ENCODE assay signal across 1 cellular context in the genomic region with DNA sequence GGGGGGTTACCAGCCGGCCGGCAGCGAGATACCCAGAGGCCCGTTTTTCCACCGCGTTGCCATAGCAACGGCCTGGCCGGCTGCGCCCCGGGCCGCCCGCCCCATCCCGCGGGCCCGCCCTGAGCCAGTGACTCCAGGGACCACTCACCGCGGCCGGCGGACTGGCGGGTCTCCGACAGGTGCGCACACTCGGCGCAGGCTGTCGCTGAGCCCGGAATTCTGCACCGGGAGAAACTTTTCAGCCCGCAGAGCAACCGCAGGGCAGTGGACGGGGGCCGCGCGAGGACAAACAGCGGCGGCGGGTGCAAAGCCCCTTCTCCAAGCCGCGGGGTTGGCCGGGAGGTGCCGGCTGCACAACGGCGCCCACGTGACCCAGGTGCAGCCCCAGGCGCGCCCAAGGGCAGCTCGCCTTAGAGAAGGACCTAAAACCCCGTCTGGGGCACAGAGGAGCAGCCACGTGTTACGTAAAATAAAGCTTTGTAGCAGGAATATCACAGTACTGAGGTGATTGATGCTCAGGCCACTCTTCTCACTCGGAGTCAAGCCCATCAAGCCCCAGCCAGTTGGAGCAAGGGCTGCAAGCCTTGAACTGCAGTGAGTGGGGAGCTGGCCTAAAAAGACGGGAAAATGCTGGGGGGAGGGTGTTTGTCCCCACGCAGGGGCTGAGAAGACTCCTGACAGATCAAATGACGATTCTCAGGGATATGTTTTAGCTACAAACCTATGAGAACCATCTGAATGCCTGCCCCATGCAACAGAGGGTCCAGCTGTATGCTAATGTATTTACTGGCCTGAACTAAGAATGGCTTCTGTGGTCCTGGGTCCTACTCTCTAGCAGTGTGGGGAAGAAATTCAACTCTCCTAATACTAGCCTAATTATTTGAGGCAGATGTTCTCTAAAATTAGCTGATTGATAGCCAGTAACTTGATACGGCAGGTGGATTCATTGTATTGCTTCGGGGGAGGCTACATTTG.
TF ChIP-seq lines count a peak whose summit lies in the region.

A gene (minus strand): TSS at position 294 of the 975 bp plus-strand sequence. CDS start 119,323 bp downstream, outside the sequence.

TF ChIP-seq in WTC11, 78 proteins besides CTCF, POLR2A, EP300 and RAD21 (continued from another document and continues in another):
- TF ChIP-seq, protein P1, sequence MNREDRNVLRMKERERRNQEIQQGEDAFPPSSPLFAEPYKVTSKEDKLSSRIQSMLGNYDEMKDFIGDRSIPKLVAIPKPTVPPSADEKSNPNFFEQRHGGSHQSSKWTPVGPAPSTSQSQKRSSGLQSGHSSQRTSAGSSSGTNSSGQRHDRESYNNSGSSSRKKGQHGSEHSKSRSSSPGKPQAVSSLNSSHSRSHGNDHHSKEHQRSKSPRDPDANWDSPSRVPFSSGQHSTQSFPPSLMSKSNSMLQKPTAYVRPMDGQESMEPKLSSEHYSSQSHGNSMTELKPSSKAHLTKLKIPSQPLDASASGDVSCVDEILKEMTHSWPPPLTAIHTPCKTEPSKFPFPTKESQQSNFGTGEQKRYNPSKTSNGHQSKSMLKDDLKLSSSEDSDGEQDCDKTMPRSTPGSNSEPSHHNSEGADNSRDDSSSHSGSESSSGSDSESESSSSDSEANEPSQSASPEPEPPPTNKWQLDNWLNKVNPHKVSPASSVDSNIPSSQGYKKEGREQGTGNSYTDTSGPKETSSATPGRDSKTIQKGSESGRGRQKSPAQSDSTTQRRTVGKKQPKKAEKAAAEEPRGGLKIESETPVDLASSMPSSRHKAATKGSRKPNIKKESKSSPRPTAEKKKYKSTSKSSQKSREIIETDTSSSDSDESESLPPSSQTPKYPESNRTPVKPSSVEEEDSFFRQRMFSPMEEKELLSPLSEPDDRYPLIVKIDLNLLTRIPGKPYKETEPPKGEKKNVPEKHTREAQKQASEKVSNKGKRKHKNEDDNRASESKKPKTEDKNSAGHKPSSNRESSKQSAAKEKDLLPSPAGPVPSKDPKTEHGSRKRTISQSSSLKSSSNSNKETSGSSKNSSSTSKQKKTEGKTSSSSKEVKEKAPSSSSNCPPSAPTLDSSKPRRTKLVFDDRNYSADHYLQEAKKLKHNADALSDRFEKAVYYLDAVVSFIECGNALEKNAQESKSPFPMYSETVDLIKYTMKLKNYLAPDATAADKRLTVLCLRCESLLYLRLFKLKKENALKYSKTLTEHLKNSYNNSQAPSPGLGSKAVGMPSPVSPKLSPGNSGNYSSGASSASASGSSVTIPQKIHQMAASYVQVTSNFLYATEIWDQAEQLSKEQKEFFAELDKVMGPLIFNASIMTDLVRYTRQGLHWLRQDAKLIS (CRISPR knock-in tag; IDR thresholded peaks at IDR 0.05; ENCODE audit: borderline replicate concordance) = peak; percentile 75; the same call in 1 of the 2 replicates
- TF ChIP-seq JAZF1 (CRISPR knock-in tag; IDR thresholded peaks at IDR 0.05) (no peak), SMAD3 (CRISPR knock-in tag; IDR thresholded peaks at IDR 0.05; ENCODE audit: borderline replicate concordance) (0 out of 2 replicates have a peak, but pooled peaks have one; percentile 5), CREM (CRISPR knock-in tag; IDR thresholded peaks at IDR 0.05) (no peak), FOXJ3 (CRISPR knock-in tag; IDR thresholded peaks at IDR 0.05; ENCODE audit: borderline replicate concordance) (no peak), OVOL2 (CRISPR knock-in tag; IDR thresholded peaks at IDR 0.05; ENCODE audit: borderline replicate concordance) (no peak), FOXK1 (CRISPR knock-in tag; IDR thresholded peaks at IDR 0.05) (peak; percentile 82), PRRX2 (CRISPR knock-in tag; IDR thresholded peaks at IDR 0.05) (no peak), NFATC4 (CRISPR knock-in tag; IDR thresholded peaks at IDR 0.05) (no peak), ATF1 (CRISPR knock-in tag; IDR thresholded peaks at IDR 0.05) (no peak), ETV6 (CRISPR knock-in tag; IDR thresholded peaks at IDR 0.05) (peak; percentile 69), SMAD4 (CRISPR knock-in tag; IDR thresholded peaks at IDR 0.05) (no peak), CREB1 (CRISPR knock-in tag; IDR thresholded peaks at IDR 0.05) (0 out of 2 replicates have a peak, but pooled peaks have one; percentile 60), ELF4 (CRISPR knock-in tag; IDR thresholded peaks at IDR 0.05; ENCODE audit: low read depth) (0 out of 2 replicates have a peak, but pooled peaks have one; percentile 30), GRHL2 (CRISPR knock-in tag; IDR thresholded peaks at IDR 0.05; ENCODE audit: insufficient replicate concordance, severe bottlenecking) (no peak), SOX15 (CRISPR knock-in tag; IDR thresholded peaks at IDR 0.05) (no peak), NFYB (CRISPR knock-in tag; conservative IDR thresholded peaks at IDR 0.05; ENCODE audit: low read depth) (no peak), GTF2I (CRISPR knock-in tag; conservative IDR thresholded peaks at IDR 0.05) (no peak), NR3C1 (CRISPR knock-in tag; conservative IDR thresholded peaks at IDR 0.05; ENCODE audit: low read depth) (no peak), CBFB (CRISPR knock-in tag; IDR thresholded peaks at IDR 0.05; ENCODE audit: low read depth) (no peak), RELA (CRISPR knock-in tag; IDR thresholded peaks at IDR 0.05; ENCODE audit: borderline replicate concordance) (no peak), JUN (CRISPR knock-in tag; IDR thresholded peaks at IDR 0.05) (no peak), ZNF416 (CRISPR knock-in tag; IDR thresholded peaks at IDR 0.05) (no peak), MXD4 (CRISPR knock-in tag; IDR thresholded peaks at IDR 0.05; ENCODE audit: borderline replicate concordance) (no peak), TEAD4 (CRISPR knock-in tag; IDR thresholded peaks at IDR 0.05) (no peak), ZNF219 (CRISPR knock-in tag; IDR thresholded peaks at IDR 0.05; ENCODE audit: borderline replicate concordance) (no peak)
- TF ChIP-seq, protein P2, sequence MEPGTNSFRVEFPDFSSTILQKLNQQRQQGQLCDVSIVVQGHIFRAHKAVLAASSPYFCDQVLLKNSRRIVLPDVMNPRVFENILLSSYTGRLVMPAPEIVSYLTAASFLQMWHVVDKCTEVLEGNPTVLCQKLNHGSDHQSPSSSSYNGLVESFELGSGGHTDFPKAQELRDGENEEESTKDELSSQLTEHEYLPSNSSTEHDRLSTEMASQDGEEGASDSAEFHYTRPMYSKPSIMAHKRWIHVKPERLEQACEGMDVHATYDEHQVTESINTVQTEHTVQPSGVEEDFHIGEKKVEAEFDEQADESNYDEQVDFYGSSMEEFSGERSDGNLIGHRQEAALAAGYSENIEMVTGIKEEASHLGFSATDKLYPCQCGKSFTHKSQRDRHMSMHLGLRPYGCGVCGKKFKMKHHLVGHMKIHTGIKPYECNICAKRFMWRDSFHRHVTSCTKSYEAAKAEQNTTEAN (CRISPR knock-in tag; IDR thresholded peaks at IDR 0.05) = 0 out of 2 replicates have a peak, but pooled peaks have one; percentile 58
- TF ChIP-seq, protein P3, sequence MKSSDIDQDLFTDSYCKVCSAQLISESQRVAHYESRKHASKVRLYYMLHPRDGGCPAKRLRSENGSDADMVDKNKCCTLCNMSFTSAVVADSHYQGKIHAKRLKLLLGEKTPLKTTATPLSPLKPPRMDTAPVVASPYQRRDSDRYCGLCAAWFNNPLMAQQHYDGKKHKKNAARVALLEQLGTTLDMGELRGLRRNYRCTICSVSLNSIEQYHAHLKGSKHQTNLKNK (CRISPR knock-in tag; IDR thresholded peaks at IDR 0.05) = no peak
- TF ChIP-seq, protein P4, sequence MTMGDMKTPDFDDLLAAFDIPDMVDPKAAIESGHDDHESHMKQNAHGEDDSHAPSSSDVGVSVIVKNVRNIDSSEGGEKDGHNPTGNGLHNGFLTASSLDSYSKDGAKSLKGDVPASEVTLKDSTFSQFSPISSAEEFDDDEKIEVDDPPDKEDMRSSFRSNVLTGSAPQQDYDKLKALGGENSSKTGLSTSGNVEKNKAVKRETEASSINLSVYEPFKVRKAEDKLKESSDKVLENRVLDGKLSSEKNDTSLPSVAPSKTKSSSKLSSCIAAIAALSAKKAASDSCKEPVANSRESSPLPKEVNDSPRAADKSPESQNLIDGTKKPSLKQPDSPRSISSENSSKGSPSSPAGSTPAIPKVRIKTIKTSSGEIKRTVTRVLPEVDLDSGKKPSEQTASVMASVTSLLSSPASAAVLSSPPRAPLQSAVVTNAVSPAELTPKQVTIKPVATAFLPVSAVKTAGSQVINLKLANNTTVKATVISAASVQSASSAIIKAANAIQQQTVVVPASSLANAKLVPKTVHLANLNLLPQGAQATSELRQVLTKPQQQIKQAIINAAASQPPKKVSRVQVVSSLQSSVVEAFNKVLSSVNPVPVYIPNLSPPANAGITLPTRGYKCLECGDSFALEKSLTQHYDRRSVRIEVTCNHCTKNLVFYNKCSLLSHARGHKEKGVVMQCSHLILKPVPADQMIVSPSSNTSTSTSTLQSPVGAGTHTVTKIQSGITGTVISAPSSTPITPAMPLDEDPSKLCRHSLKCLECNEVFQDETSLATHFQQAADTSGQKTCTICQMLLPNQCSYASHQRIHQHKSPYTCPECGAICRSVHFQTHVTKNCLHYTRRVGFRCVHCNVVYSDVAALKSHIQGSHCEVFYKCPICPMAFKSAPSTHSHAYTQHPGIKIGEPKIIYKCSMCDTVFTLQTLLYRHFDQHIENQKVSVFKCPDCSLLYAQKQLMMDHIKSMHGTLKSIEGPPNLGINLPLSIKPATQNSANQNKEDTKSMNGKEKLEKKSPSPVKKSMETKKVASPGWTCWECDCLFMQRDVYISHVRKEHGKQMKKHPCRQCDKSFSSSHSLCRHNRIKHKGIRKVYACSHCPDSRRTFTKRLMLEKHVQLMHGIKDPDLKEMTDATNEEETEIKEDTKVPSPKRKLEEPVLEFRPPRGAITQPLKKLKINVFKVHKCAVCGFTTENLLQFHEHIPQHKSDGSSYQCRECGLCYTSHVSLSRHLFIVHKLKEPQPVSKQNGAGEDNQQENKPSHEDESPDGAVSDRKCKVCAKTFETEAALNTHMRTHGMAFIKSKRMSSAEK (CRISPR knock-in tag; IDR thresholded peaks at IDR 0.05; ENCODE audit: borderline replicate concordance) = no peak
- TF ChIP-seq, protein P5, sequence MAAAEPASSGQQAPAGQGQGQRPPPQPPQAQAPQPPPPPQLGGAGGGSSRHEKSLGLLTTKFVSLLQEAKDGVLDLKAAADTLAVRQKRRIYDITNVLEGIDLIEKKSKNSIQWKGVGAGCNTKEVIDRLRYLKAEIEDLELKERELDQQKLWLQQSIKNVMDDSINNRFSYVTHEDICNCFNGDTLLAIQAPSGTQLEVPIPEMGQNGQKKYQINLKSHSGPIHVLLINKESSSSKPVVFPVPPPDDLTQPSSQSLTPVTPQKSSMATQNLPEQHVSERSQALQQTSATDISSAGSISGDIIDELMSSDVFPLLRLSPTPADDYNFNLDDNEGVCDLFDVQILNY (CRISPR knock-in tag; IDR thresholded peaks at IDR 0.05) = peak; percentile 43; the same call in 1 of the 2 replicates
- TF ChIP-seq, protein P6, sequence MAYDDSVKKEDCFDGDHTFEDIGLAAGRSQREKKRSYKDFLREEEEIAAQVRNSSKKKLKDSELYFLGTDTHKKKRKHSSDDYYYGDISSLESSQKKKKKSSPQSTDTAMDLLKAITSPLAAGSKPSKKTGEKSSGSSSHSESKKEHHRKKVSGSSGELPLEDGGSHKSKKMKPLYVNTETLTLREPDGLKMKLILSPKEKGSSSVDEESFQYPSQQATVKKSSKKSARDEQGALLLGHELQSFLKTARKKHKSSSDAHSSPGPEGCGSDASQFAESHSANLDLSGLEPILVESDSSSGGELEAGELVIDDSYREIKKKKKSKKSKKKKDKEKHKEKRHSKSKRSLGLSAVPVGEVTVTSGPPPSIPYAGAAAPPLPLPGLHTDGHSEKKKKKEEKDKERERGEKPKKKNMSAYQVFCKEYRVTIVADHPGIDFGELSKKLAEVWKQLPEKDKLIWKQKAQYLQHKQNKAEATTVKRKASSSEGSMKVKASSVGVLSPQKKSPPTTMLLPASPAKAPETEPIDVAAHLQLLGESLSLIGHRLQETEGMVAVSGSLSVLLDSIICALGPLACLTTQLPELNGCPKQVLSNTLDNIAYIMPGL (CRISPR knock-in tag; IDR thresholded peaks at IDR 0.05) = peak; percentile 83; the same call in 1 of the 2 replicates
- TF ChIP-seq, protein P7, sequence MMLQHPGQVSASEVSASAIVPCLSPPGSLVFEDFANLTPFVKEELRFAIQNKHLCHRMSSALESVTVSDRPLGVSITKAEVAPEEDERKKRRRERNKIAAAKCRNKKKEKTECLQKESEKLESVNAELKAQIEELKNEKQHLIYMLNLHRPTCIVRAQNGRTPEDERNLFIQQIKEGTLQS (CRISPR knock-in tag; conservative IDR thresholded peaks at IDR 0.05) = no peak
- TF ChIP-seq, protein P8, sequence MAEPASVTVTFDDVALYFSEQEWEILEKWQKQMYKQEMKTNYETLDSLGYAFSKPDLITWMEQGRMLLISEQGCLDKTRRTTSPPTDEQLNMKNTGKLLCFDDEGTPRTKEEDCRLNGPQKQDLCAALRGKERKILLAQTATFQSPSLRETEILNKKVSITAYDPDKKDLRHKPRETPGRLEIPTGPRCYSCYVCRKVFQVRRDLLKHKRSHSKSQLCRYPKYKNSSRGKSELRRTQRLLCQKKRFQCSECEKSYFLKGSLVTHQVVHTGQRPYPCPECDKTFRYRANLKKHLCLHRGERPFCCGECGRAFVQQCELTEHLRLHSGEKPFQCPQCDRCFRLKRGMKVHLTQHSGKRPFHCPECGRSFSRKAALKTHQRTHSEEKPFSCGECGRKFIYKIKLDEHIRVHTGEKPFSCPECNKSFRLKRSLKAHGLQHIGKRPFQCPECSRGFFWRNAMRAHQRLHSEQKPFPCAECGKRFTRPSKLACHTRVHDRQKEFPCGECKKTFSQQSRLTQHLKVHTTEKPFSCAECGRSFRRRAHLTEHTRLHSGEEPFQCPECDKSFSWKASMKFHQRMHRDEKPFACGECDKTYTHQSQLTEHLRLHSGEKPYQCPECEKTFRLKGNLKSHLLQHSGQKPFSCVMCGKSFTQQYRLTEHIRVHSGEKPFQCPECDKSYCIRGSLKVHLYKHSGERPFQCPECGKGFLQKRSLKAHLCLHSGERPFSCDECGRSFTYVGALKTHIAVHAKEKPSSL (CRISPR knock-in tag; conservative IDR thresholded peaks at IDR 0.05) = no peak
- TF ChIP-seq, protein P9, sequence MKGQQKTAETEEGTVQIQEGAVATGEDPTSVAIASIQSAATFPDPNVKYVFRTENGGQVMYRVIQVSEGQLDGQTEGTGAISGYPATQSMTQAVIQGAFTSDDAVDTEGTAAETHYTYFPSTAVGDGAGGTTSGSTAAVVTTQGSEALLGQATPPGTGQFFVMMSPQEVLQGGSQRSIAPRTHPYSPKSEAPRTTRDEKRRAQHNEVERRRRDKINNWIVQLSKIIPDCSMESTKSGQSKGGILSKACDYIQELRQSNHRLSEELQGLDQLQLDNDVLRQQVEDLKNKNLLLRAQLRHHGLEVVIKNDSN (CRISPR knock-in tag; IDR thresholded peaks at IDR 0.05) = peak; percentile 98
- TF ChIP-seq, protein P10, sequence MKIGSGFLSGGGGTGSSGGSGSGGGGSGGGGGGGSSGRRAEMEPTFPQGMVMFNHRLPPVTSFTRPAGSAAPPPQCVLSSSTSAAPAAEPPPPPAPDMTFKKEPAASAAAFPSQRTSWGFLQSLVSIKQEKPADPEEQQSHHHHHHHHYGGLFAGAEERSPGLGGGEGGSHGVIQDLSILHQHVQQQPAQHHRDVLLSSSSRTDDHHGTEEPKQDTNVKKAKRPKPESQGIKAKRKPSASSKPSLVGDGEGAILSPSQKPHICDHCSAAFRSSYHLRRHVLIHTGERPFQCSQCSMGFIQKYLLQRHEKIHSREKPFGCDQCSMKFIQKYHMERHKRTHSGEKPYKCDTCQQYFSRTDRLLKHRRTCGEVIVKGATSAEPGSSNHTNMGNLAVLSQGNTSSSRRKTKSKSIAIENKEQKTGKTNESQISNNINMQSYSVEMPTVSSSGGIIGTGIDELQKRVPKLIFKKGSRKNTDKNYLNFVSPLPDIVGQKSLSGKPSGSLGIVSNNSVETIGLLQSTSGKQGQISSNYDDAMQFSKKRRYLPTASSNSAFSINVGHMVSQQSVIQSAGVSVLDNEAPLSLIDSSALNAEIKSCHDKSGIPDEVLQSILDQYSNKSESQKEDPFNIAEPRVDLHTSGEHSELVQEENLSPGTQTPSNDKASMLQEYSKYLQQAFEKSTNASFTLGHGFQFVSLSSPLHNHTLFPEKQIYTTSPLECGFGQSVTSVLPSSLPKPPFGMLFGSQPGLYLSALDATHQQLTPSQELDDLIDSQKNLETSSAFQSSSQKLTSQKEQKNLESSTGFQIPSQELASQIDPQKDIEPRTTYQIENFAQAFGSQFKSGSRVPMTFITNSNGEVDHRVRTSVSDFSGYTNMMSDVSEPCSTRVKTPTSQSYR (CRISPR knock-in tag; IDR thresholded peaks at IDR 0.05) = 0 out of 2 replicates have a peak, but pooled peaks have one; percentile 25
